In the genomic region with DNA sequence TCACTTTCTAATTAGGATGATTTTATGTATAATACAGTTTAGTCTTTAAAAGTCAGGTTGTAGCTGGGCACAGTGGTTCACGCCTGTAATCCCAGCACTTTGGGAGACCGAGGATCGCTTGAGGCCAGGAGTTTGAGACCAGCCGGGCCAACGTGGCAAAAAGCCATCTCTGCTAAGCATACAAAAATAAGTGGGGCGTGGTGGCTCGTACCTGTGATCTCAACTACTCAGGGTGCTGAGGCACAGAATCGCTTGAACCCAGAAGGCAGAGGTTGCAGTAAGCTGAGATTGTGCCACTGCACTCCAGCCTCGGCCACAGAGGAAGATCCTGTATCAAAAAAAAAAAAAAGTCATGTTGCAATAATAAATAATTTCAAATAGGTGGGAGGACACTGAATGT, we compare ENCODE assay signal across 3 cellular contexts.
"Had no signal": no experiment of that assay in that cellular context is flagged by ENCODE, and none has a peak within 500 bp of the region (broad histone marks: within the 10 kb centered on the region; RNA-seq: fewer than 3 reads in every experiment).

No MANE protein-coding gene starts in this region.

- H3K4me3 ChIP-seq: GM12878 had no signal

- DNase-seq: GDM1, GF-D8 had no signal

- ATAC-seq: GM12878 had no signal
